8 cellular contexts compared by ENCODE assay signal in the genomic region with DNA sequence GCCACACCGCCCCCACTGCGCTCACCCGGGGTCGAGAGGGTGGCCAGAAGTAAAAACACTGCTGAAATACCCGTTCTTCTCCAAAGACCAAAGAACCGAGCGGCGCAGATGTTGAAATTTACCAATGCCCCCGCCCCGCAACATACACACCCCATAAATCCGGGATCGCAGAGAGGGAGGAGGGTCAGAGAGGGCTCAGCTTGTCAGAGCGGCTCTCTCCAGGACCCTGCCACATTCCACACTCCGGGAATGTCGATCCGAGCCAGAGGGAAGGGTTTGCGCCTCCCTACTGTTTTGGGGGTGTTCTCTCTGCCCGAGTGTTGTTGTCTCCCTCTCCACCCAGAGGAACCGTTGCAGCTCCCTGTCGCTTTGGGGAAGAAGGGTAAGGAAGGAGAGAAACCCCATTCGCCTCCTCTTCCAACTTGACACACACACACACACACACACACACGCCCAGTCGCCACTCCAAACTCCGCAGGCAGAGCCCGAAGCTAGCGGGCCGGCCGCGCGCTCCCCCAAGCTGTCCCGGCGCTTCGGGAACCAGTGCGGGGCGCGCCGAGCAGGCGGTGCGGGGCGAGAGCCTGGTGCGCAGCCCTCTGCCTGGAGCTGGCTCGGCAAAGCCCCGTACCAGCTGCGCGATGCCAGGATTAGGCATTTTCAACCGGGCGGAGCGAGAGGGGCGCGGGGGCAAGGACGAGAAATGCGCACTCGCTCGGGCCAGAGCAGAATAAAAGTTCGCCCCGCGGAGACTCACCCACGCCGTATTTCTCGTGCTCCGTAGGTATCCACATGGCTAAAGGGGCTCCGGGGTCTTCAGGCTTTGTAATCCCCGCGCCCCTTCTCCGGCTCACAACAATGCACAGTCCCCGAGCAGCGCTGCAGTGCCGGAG. TPM values are rescaled to one million over a fixed set of nuclear protein-coding genes. Genes with fewer than 3 reads are reported as not detected.
DNase-seq lines count a peak whose midpoint lies in the region; ATAC-seq and TF ChIP-seq lines count a peak whose summit lies in the region.

No MANE protein-coding gene starts in this region.

- TF ChIP-seq CTCF in AG04450 (IDR thresholded peaks at IDR 0.05; ENCODE audit: low read depth, low read length): no peak
- TF ChIP-seq CTCF in upper lobe of left lung (IDR thresholded peaks at IDR 0.05): peak in 1 of 6 experiments; percentile 3

- H3K9me3 ChIP-seq in AG04450 (ENCODE audit: control insufficient read depth, insufficient read depth, low read length) (no peaks in the 10 kb centered on the region; the same call in 1 of the 2 replicates), upper lobe of left lung (no peaks in the 10 kb centered on the region)
- H3K9me3 ChIP-seq in naive thymus-derived CD4-positive, alpha-beta T cell (ENCODE audit: control insufficient read depth in 2 of 3, low read length in 3 of 3): no peaks in the 10 kb centered on the region

- peak; percentile 33 for DNase-seq in AG04450 (ENCODE audit: low read depth, low spot score)
- DNase-seq in NCI-H748 treated with DMSO at 0.1 percent for 48 hours (lab: John Stamatoyannopoulos, UW): peak; percentile 59
- DNase-seq in activated T-helper 1 cell treated with anti-CD3 and anti-CD28 coated beads, Interleukin-12 subunit alpha, Interleukin-12 subunit beta, Interleukin-2, Interleukin-4 antibody, amounts not matched to agents 30 ng/mL and 10 ng/mL and 1 ng/mL, durations not matched to agents 14 hours and 24 hours and 36 hours (ENCODE audit: low spot score): no peak
- peak; percentile 70 for DNase-seq in fibroblast of peridontal ligament (ENCODE audit: extremely low read depth)
- DNase-seq in naive thymus-derived CD4-positive, alpha-beta T cell: peak; percentile 13 to 60 (median 33)
- DNase-seq in upper lobe of left lung: peak; percentile 66 to 92

- peak in 1 of 4 donors; percentile 19 for TF ChIP-seq POLR2A in upper lobe of left lung (IDR thresholded peaks at IDR 0.05)

- intact Hi-C loops in activated T-helper 1 cell treated with anti-CD3 and anti-CD28 coated beads, Interleukin-12 subunit alpha, Interleukin-12 subunit beta, Interleukin-2, Interleukin-4 antibody, amounts not matched to agents 30 ng/mL and 10 ng/mL and 1 ng/mL, durations not matched to agents 14 hours and 24 hours and 36 hours (cut with micrococcal nuclease): loop anchor here (1.0 to 10.0 kb wide), 9 partner anchors 187 to 1123 kb away; a partner anchor contains a TSS
- intact Hi-C loops in naive thymus-derived CD4-positive, alpha-beta T cell (cut with micrococcal nuclease): loop anchor here (1.0 to 10.0 kb wide), 10 partner anchors 187 to 1111 kb away; a partner anchor contains a TSS

- POLR2A ChIA-PET in AG04450 (lab: Yijun Ruan, JAX): interaction anchor here (0.6 to 3.2 kb wide), 8 partner anchors 8 to 449 kb away, joined by 3 to 18 read pairs (median 3); a partner anchor contains a TSS
- POLR2A ChIA-PET in naive thymus-derived CD4-positive, alpha-beta T cell (lab: Charles Lee): interaction anchor here (1.0 to 1.7 kb wide), 3 partner anchors 13 to 244 kb away, joined by 3 to 5 read pairs (median 5); a partner anchor contains a TSS

- peaks cover 14 to 22% of the 10 kb centered on the region in 2 donors for H3K4me1 ChIP-seq in naive thymus-derived CD4-positive, alpha-beta T cell (ENCODE audit: control insufficient read depth in 2 of 2, insufficient read depth in 2 of 2, low read length in 2 of 2)
- peaks cover 19 to 34% (median 26%) of the 10 kb centered on the region in 4 donors for H3K4me1 ChIP-seq in upper lobe of left lung

- no peak for TF ChIP-seq EP300 in upper lobe of left lung (IDR thresholded peaks at IDR 0.05)

- no peaks in the 10 kb centered on the region for H3K36me3 Mint-ChIP-seq in activated T-helper 1 cell treated with anti-CD3 and anti-CD28 coated beads, Interleukin-12 subunit alpha, Interleukin-12 subunit beta, Interleukin-2, Interleukin-4 antibody, amounts not matched to agents 30 ng/mL and 10 ng/mL and 1 ng/mL, durations not matched to agents 14 hours and 24 hours and 36 hours (ENCODE audit: low read depth)
- no peaks in the 10 kb centered on the region for H3K36me3 Mint-ChIP-seq in naive thymus-derived CD4-positive, alpha-beta T cell

- CTCF ChIA-PET in AG04450 (lab: Charles Lee): interaction anchor here (0.6 to 1.2 kb wide), 3 partner anchors 125 to 208 kb away, joined by 3 to 5 read pairs (median 4); no protein-coding TSS in a partner anchor
- CTCF ChIA-PET in naive thymus-derived CD4-positive, alpha-beta T cell (lab: Charles Lee): interaction anchor here (0.7 kb wide), 1 partner anchor 245 kb away, joined by 3 read pairs; no protein-coding TSS in a partner anchor

- H3K27ac Mint-ChIP-seq in activated T-helper 1 cell treated with anti-CD3 and anti-CD28 coated beads, Interleukin-12 subunit alpha, Interleukin-12 subunit beta, Interleukin-2, Interleukin-4 antibody, amounts not matched to agents 30 ng/mL and 10 ng/mL and 1 ng/mL, durations not matched to agents 14 hours and 24 hours and 36 hours: no peak overlapping the region
- peak overlapping the region in 7 of 9 donors; percentile 5 to 94 (median 49) for H3K27ac Mint-ChIP-seq in naive thymus-derived CD4-positive, alpha-beta T cell

- ATAC-seq in GM18498 (IDR thresholded peaks at IDR 0.05; ENCODE audit: unreplicated experiment): peak; percentile 11
- ATAC-seq in HG03025 (IDR thresholded peaks at IDR 0.05; ENCODE audit: low FRiP score, unreplicated experiment): peak; percentile 13
- ATAC-seq in naive thymus-derived CD4-positive, alpha-beta T cell: peak; percentile 7
- peak; percentile 64 to 68 for ATAC-seq in upper lobe of left lung (ENCODE audit: low FRiP score in 2 of 2)

- 0 to 1% methylated on average over 16 to 44 of the region's 68 CpGs for WGBS in upper lobe of left lung, 2 donors

- H3K4me3 ChIP-seq in AG04450 (ENCODE audit: low read depth, low read length) (peak overlapping the region; percentile 96), upper lobe of left lung (peak overlapping the region; percentile 75 to 97 (median 85))
- H3K4me3 ChIP-seq in naive thymus-derived CD4-positive, alpha-beta T cell (ENCODE audit: low read length): peak overlapping the region; percentile 94

- H3K36me3 ChIP-seq in naive thymus-derived CD4-positive, alpha-beta T cell (ENCODE audit: control insufficient read depth in 2 of 3, insufficient read depth in 3 of 3, low read length in 3 of 3): peaks cover 0 to 3% (median 0%) of the 10 kb centered on the region in 3 experiments
- no peaks in the 10 kb centered on the region for H3K36me3 ChIP-seq in upper lobe of left lung

- peak overlapping the region; percentile 100 for H3K4me3 Mint-ChIP-seq in activated T-helper 1 cell treated with anti-CD3 and anti-CD28 coated beads, Interleukin-12 subunit alpha, Interleukin-12 subunit beta, Interleukin-2, Interleukin-4 antibody, amounts not matched to agents 30 ng/mL and 10 ng/mL and 1 ng/mL, durations not matched to agents 14 hours and 24 hours and 36 hours
- peak overlapping the region; percentile 93 to 99 (median 96) for H3K4me3 Mint-ChIP-seq in naive thymus-derived CD4-positive, alpha-beta T cell

- H3K27ac ChIP-seq in AG04450 (ENCODE audit: low read depth, low read length): peak overlapping the region; percentile 77
- H3K27ac ChIP-seq in naive thymus-derived CD4-positive, alpha-beta T cell (ENCODE audit: low read depth, low read length): peak overlapping the region; percentile 54
- H3K27ac ChIP-seq in upper lobe of left lung: peak overlapping the region; percentile 87 to 90 (median 88)

- H3K27me3 Mint-ChIP-seq in activated T-helper 1 cell treated with anti-CD3 and anti-CD28 coated beads, Interleukin-12 subunit alpha, Interleukin-12 subunit beta, Interleukin-2, Interleukin-4 antibody, amounts not matched to agents 30 ng/mL and 10 ng/mL and 1 ng/mL, durations not matched to agents 14 hours and 24 hours and 36 hours (ENCODE audit: insufficient read depth): peaks cover 39% of the 10 kb centered on the region
- H3K27me3 Mint-ChIP-seq in naive thymus-derived CD4-positive, alpha-beta T cell: peaks cover 33 to 44% (median 37%) of the 10 kb centered on the region in 5 donors

- H3K27me3 ChIP-seq in AG04450 (ENCODE audit: control insufficient read depth, insufficient read depth, low read length) (no peaks in the 10 kb centered on the region), upper lobe of left lung (no peaks in the 10 kb centered on the region)
- H3K27me3 ChIP-seq in naive thymus-derived CD4-positive, alpha-beta T cell (ENCODE audit: control insufficient read depth in 2 of 2, insufficient read depth in 2 of 2, low read length in 2 of 2): peaks cover 15 to 21% of the 10 kb centered on the region in 2 donors

- peaks cover 4% of the 10 kb centered on the region for H3K9me3 Mint-ChIP-seq in activated T-helper 1 cell treated with anti-CD3 and anti-CD28 coated beads, Interleukin-12 subunit alpha, Interleukin-12 subunit beta, Interleukin-2, Interleukin-4 antibody, amounts not matched to agents 30 ng/mL and 10 ng/mL and 1 ng/mL, durations not matched to agents 14 hours and 24 hours and 36 hours
- H3K9me3 Mint-ChIP-seq in naive thymus-derived CD4-positive, alpha-beta T cell: no peaks in the 10 kb centered on the region

- peaks cover 34% of the 10 kb centered on the region for H3K4me1 Mint-ChIP-seq in activated T-helper 1 cell treated with anti-CD3 and anti-CD28 coated beads, Interleukin-12 subunit alpha, Interleukin-12 subunit beta, Interleukin-2, Interleukin-4 antibody, amounts not matched to agents 30 ng/mL and 10 ng/mL and 1 ng/mL, durations not matched to agents 14 hours and 24 hours and 36 hours (ENCODE audit: low read depth)
- H3K4me1 Mint-ChIP-seq in naive thymus-derived CD4-positive, alpha-beta T cell: peaks cover 22 to 51% (median 37%) of the 10 kb centered on the region in 7 donors

RNA-seq across cellular contexts. Expression of a gene that starts 0.6 kb away (rescaled TPM):
- polyA plus RNA-seq in AG04450 (2011; rRNA removed): 9.9 and 12.6 TPM in 2 replicates
- polyA minus RNA-seq in AG04450 (2011; rRNA and poly(A)+ RNA removed): 29.1 and 45.0 TPM in 2 replicates
- total RNA-seq in activated T-helper 1 cell treated with anti-CD3 and anti-CD28 coated beads, Interleukin-12 subunit alpha, Interleukin-12 subunit beta, Interleukin-2, Interleukin-4 antibody, amounts not matched to agents 30 ng/mL and 10 ng/mL and 1 ng/mL, durations not matched to agents 14 hours and 24 hours and 36 hours: 0.31 and 0.37 TPM in 2 replicates
- total RNA-seq in naive thymus-derived CD4-positive, alpha-beta T cell: 1 to 10 TPM in 4 of 5 experiments, under 1 TPM in 1; 0.19 to 3.1 (median 2.4) TPM
- under 1 TPM in 1 of 2 donors, not detected in 1; 0.16 TPM for polyA plus RNA-seq in naive thymus-derived CD4-positive, alpha-beta T cell
- total RNA-seq in upper lobe of left lung: 100 to 1,000 TPM in 3 of 6 donors, 10 to 100 TPM in 3; 53.6 to 166 (median 100) TPM

RNA-seq across cellular contexts. Expression of a gene that starts 0.9 kb away (rescaled TPM):
- 18.8 and 30.3 TPM in 2 replicates for polyA plus RNA-seq in AG04450 (2011; rRNA removed)
- polyA minus RNA-seq in AG04450 (2011; rRNA and poly(A)+ RNA removed): 17.1 and 25.0 TPM in 2 replicates
- total RNA-seq in activated T-helper 1 cell treated with anti-CD3 and anti-CD28 coated beads, Interleukin-12 subunit alpha, Interleukin-12 subunit beta, Interleukin-2, Interleukin-4 antibody, amounts not matched to agents 30 ng/mL and 10 ng/mL and 1 ng/mL, durations not matched to agents 14 hours and 24 hours and 36 hours: 12.1 and 14.0 TPM in 2 replicates
- 10 to 100 TPM; 19.5 to 38.8 (median 25.9) TPM for total RNA-seq in naive thymus-derived CD4-positive, alpha-beta T cell
- polyA plus RNA-seq in naive thymus-derived CD4-positive, alpha-beta T cell: 10 to 100 TPM; 25.0 to 28.0 TPM
- 10 to 100 TPM; 20.8 to 63.1 (median 34.8) TPM for total RNA-seq in upper lobe of left lung

Comparison
In these comparisons a context has a peak if more than half of its experiments do, and no peak if none do; other contexts are left out.
1. ATAC-seq: peak in every context shown above with its lines; median percentile 66 in upper lobe of left lung; 13 in HG03025; 11 in GM18498; 7 in naive thymus-derived CD4-positive, alpha-beta T cell.
2. RNA of a gene that starts 0.6 kb away (total RNA-seq): 53.6 to 166 TPM in upper lobe of left lung; 0.19 to 3.1 TPM in naive thymus-derived CD4-positive, alpha-beta T cell and 0.31 to 0.37 TPM in activated T-helper 1 cell treated with anti-CD3 and anti-CD28 coated beads, Interleukin-12 subunit alpha, Interleukin-12 subunit beta, Interleukin-2, Interleukin-4 antibody, amounts not matched to agents 30 ng/mL and 10 ng/mL and 1 ng/mL, durations not matched to agents 14 hours and 24 hours and 36 hours; every median in the first group is over 10 times any median in the second.
3. Peak in every context shown above with its lines, with median percentiles within 50 percentile points of each other: H3K27ac ChIP-seq and H3K4me3 ChIP-seq.